Comparison of ENCODE assay signal across 9 cellular contexts in genomic region chr20:52049001-52049731, GRCh38.
DNase-seq lines count a peak whose midpoint lies in the region; ATAC-seq and TF ChIP-seq lines count a peak whose summit lies in the region.
"Had no signal": no experiment of that assay in that cellular context is flagged by ENCODE, and none has a peak within 500 bp of the region (broad histone marks: within the 10 kb centered on the region; RNA-seq: fewer than 3 reads in every experiment).

No MANE protein-coding gene starts in this region.

- peaks cover 6% of the 10 kb centered on the region for H3K4me1 ChIP-seq in NT2/D1 (ENCODE audit: insufficient read depth, insufficient read length)

- H3K36me3 Mint-ChIP-seq in neural crest cell (ENCODE audit: low read depth) = no peaks in the 10 kb centered on the region

- H3K27me3 Mint-ChIP-seq in neural crest cell (ENCODE audit: low read depth) = peaks cover 10% of the 10 kb centered on the region

- peak overlapping the region; percentile 54 for H3K9ac ChIP-seq in NT2/D1 (ENCODE audit: insufficient read length, low read depth)

- peak overlapping the region; percentile 90 for H3K27ac Mint-ChIP-seq in neural crest cell (ENCODE audit: unreplicated experiment)

- no peak for TF ChIP-seq CTCF in fibroblast of mammary gland (conservative IDR thresholded peaks at IDR 0.05; ENCODE audit: control insufficient read depth, insufficient read depth, low read depth, low read length)
- TF ChIP-seq CTCF in neural crest cell (conservative IDR thresholded peaks at IDR 0.05) = no peak

- H3K27me3 ChIP-seq in NT2/D1 (ENCODE audit: insufficient read depth, insufficient read length) = no peaks in the 10 kb centered on the region

- H3K4me3 Mint-ChIP-seq in neural crest cell = peak overlapping the region; percentile 50

- H3K9me3 Mint-ChIP-seq in neural crest cell = peaks cover 3% of the 10 kb centered on the region

- H3K9me3 ChIP-seq in NT2/D1 (ENCODE audit: insufficient read depth, low read length) = no peaks in the 10 kb centered on the region

- H3K4me1 Mint-ChIP-seq in neural crest cell = peaks cover 34% of the 10 kb centered on the region

- H3K36me3 ChIP-seq in NT2/D1 (ENCODE audit: insufficient read depth, insufficient read length, low read length) = no peaks in the 10 kb centered on the region

- no peak for ATAC-seq in GM18909 (IDR thresholded peaks at IDR 0.05; ENCODE audit: poor library complexity, unreplicated experiment)
- ATAC-seq in HG02981 (IDR thresholded peaks at IDR 0.05; ENCODE audit: unreplicated experiment) = no peak

- H3K4me3 ChIP-seq in NT2/D1 (ENCODE audit: insufficient read length, low read depth) (no peak overlapping the region), fibroblast of mammary gland (ENCODE audit: control insufficient read depth, low read depth, low read length) (no peak overlapping the region)

- DNase-seq in EH (ENCODE audit: low read depth) (peak; percentile 64), NT2/D1 (ENCODE audit: low read depth, low spot score) (peak; percentile 38), fibroblast of mammary gland (ENCODE audit: low read depth) (peak; percentile 18), neural crest cell (ENCODE audit: low read depth, low spot score) (peak; percentile 5), T-helper 9 cell (no peak), AML-193 (lab: John Stamatoyannopoulos, UW) (no peak)
- DNase-seq: stimulated activated CD4-positive, alpha-beta T cell treated with anti-CD3 and anti-CD28 coated beads, Interleukin-15, amount 100 ng/mL, for 24 hours had no signal

Comparison
In these comparisons a context has a peak if more than half of its experiments do, and no peak if none do; other contexts are left out.
1. DNase-seq: peak in EH (single experiment), NT2/D1 (single experiment), fibroblast of mammary gland (single experiment) and neural crest cell (single experiment); none in T-helper 9 cell (single experiment) and AML-193 (0 of 2).